In the genomic region with DNA sequence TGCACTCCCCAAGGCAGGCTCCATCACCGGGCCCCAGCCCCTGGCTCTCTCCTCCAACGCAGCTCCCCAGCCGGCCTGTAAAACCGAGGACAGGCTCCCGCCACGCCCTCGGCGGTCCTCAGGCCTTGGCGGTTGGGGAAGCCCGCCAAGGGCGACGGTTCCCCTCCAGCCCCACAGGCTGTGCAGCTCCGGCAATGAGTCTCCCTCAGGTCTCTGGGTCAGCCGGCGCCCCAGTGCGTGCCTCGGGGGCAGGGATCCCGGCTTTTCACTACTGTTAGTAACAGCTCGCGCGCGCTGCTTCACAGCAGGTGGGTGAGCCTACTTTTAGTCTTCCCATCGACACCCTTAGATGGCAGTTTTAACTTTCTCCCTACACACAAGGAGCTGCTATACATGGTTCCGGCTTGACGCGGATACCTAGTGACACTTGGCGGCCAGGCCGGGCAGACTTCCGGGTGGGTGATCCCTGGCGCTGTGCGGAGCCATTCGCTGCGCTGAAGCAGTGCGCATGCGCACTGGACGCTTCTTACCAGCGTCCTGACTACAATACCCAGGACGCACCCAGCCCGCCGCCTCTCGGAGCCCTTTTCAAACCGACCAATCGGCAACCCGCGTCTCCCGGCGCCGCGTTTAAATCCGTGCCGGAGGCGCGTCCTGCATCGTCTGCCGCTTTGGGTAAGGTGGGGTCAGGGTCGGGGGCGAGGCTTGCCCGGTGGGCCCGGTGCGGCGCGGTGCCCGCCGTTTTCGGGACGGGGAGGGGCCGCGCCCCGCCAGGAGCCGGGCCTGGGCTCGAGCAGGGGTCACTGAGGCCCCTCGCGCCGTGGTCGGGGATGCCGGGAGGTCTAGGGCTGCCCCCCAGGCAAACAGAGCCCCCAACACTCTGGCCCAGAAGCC, we compare ENCODE assay signal across 8 cellular contexts. TPM values are rescaled to one million over a fixed set of nuclear protein-coding genes. Genes with fewer than 3 reads are reported as not detected.
DNase-seq lines count a peak whose midpoint lies in the region; ATAC-seq and TF ChIP-seq lines count a peak whose summit lies in the region.

A gene with protein sequence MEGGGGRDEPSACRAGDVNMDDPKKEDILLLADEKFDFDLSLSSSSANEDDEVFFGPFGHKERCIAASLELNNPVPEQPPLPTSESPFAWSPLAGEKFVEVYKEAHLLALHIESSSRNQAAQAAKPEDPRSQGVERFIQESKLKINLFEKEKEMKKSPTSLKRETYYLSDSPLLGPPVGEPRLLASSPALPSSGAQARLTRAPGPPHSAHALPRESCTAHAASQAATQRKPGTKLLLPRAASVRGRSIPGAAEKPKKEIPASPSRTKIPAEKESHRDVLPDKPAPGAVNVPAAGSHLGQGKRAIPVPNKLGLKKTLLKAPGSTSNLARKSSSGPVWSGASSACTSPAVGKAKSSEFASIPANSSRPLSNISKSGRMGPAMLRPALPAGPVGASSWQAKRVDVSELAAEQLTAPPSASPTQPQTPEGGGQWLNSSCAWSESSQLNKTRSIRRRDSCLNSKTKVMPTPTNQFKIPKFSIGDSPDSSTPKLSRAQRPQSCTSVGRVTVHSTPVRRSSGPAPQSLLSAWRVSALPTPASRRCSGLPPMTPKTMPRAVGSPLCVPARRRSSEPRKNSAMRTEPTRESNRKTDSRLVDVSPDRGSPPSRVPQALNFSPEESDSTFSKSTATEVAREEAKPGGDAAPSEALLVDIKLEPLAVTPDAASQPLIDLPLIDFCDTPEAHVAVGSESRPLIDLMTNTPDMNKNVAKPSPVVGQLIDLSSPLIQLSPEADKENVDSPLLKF (plus strand): TSS at position 614 of the 894 bp plus-strand sequence. CDS start 531 bp downstream, outside the sequence.

- H3K4me1 ChIP-seq in RWPE2 (ENCODE audit: insufficient read depth, poor library complexity, severe bottlenecking), result peaks cover 4% of the 10 kb centered on the region

- H3K36me3 ChIP-seq in RWPE2 (ENCODE audit: low read depth), result peaks cover 42% of the 10 kb centered on the region

- H3K27ac ChIP-seq in RWPE2 (ENCODE audit: poor library complexity, severe bottlenecking), result peak within 1 kb of the TSS; percentile 56

- H3K27ac Mint-ChIP-seq in natural killer cell treated with Interleukin-12 subunit alpha and Interleukin-12 subunit beta and Interleukin-15 and Interleukin-18, amount 100 ng/mL, for 72 hours, result peak within 1 kb of the TSS; percentile 97 to 100

- H3K27me3 Mint-ChIP-seq in natural killer cell treated with Interleukin-12 subunit alpha and Interleukin-12 subunit beta and Interleukin-15 and Interleukin-18, amount 100 ng/mL, for 72 hours, result no peaks in the 10 kb centered on the region

- peaks cover 51 to 54% of the 10 kb centered on the region in 2 donors for H3K4me1 Mint-ChIP-seq in natural killer cell treated with Interleukin-12 subunit alpha and Interleukin-12 subunit beta and Interleukin-15 and Interleukin-18, amount 100 ng/mL, for 72 hours (ENCODE audit: low read depth in 2 of 2)

- ATAC-seq in RWPE2 (ENCODE audit: low read depth), result peak; percentile 96
- peak; percentile 98 to 99 for ATAC-seq in natural killer cell treated with Interleukin-12 subunit alpha and Interleukin-12 subunit beta and Interleukin-15 and Interleukin-18, amount 100 ng/mL, for 72 hours
- peak; percentile 99 for ATAC-seq in stimulated activated naive CD8-positive, alpha-beta T cell treated with anti-CD3 and anti-CD28 coated beads, Interleukin-15, Interleukin-2, amounts not matched to agents 100 U/mL and 50 U/mL, for 24 hours

- peak; percentile 39 for TF ChIP-seq CTCF in RWPE2 (IDR thresholded peaks at IDR 0.05; ENCODE audit: poor library complexity, severe bottlenecking)

- no peaks in the 10 kb centered on the region for H3K9me3 Mint-ChIP-seq in natural killer cell treated with Interleukin-12 subunit alpha and Interleukin-12 subunit beta and Interleukin-15 and Interleukin-18, amount 100 ng/mL, for 72 hours

- peaks cover 28% of the 10 kb centered on the region for H3K36me3 Mint-ChIP-seq in natural killer cell treated with Interleukin-12 subunit alpha and Interleukin-12 subunit beta and Interleukin-15 and Interleukin-18, amount 100 ng/mL, for 72 hours

- peak within 1 kb of the TSS; percentile 67 for H3K4me3 ChIP-seq in RWPE2 (ENCODE audit: severe bottlenecking)

- peak within 1 kb of the TSS; percentile 97 for H3K4me3 Mint-ChIP-seq in natural killer cell treated with Interleukin-12 subunit alpha and Interleukin-12 subunit beta and Interleukin-15 and Interleukin-18, amount 100 ng/mL, for 72 hours

- DNase-seq in EL (peak; percentile 99), H4 (ENCODE audit: low spot score) (peak; percentile 97), LoVo (ENCODE audit: low spot score) (peak; percentile 98), RWPE2 (ENCODE audit: low spot score) (peak; percentile 98), fibroblast of peridontal ligament (ENCODE audit: extremely low read depth) (peak; percentile 95)
- peak; percentile 95 for DNase-seq in activated T-helper 9 cell treated with anti-CD3 and anti-CD28 coated beads, Interleukin-2, amount 50 U/mL, for 16 hours (ENCODE audit: low read depth)
- DNase-seq in natural killer cell treated with Interleukin-12 subunit alpha and Interleukin-12 subunit beta and Interleukin-15 and Interleukin-18, amount 100 ng/mL, for 72 hours (ENCODE audit: low spot score), result peak; percentile 98
- peak; percentile 96 for DNase-seq in stimulated activated naive CD8-positive, alpha-beta T cell treated with anti-CD3 and anti-CD28 coated beads, Interleukin-15, Interleukin-2, amounts not matched to agents 100 U/mL and 50 U/mL, for 24 hours

- no peaks in the 10 kb centered on the region for H3K9me3 ChIP-seq in RWPE2 (ENCODE audit: severe bottlenecking)

- H3K27me3 ChIP-seq in RWPE2 (ENCODE audit: insufficient read depth, poor library complexity, severe bottlenecking), result no peaks in the 10 kb centered on the region

RNA-seq across cellular contexts. Expression of the gene that starts here (rescaled TPM):
- total RNA-seq in H4 (2014; rRNA removed; shearing (Covaris generic)), result 13.5 and 13.9 TPM in 2 replicates
- 10 to 100 TPM; 34.6 to 90.2 TPM for total RNA-seq in natural killer cell treated with Interleukin-12 subunit alpha and Interleukin-12 subunit beta and Interleukin-15 and Interleukin-18, amount 100 ng/mL, for 72 hours

Comparison
In these comparisons a context has a peak if more than half of its experiments do, and no peak if none do; other contexts are left out.
1. Peak in every context shown above with its lines: DNase-seq, ATAC-seq, H3K4me3 ChIP-seq and H3K27ac ChIP-seq.